Comparison of ENCODE assay signal across 7 cellular contexts in the genomic region with DNA sequence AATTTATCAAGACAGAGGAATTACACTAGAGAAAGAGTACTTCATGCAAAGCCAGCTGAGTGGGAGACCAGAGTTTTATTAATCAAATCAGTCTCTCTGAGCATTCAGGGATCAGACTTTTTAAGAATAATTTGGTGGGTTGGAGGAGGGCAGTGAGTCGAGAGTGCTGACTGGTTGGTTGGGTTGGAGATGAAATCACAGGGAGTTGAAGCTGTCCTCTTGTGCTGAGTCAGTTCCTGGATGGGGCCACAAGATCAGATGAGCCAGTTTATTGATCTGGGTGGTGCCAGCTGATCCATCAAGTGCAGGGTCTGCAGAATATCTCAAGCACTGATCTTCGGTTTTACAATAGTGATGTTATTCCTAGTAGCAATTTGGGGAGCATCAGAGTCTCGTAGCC.
"Had no signal": no experiment of that assay in that cellular context is flagged by ENCODE, and none has a peak within 500 bp of the region (broad histone marks: within the 10 kb centered on the region; RNA-seq: fewer than 3 reads in every experiment).

No MANE protein-coding gene starts in this region.

- H2AFZ ChIP-seq: GM23338 had no signal

- DNase-seq: H9, HCEC 1CT, IMR-90 had no signal

- H3K4me3 ChIP-seq: GM23338 had no signal

- ATAC-seq: GM23338 had no signal

- H3K27ac Mint-ChIP-seq: GM23338, H9 had no signal

- H3K4me3 Mint-ChIP-seq: GM23338, H9 had no signal

- H3K4me2 ChIP-seq: GM23338 had no signal

- FAIRE-seq: H1, H54, HTR-8/SVneo had no signal
